15 cellular contexts compared by ENCODE assay signal in genomic region chr11:3375552-3375951, GRCh38. TPM values are rescaled to one million over a fixed set of nuclear protein-coding genes. Genes with fewer than 3 reads are reported as not detected.
A peak's percentile ranks its signal among the peaks of the same experiment; 100 is the strongest.
DNase-seq lines count a peak whose midpoint lies in the region; ATAC-seq and TF ChIP-seq lines count a peak whose summit lies in the region.
"Had no signal": no experiment of that assay in that cellular context is flagged by ENCODE, and none has a peak within 500 bp of the region (broad histone marks: within the 10 kb centered on the region; RNA-seq: fewer than 3 reads in every experiment).

No MANE protein-coding gene starts in this region.

- H3K4me1 Mint-ChIP-seq in activated naive CD4-positive, alpha-beta T cell treated with anti-CD3 and anti-CD28 coated beads for 36 hours (ENCODE audit: low read depth): peaks cover 47% of the 10 kb centered on the region
- peaks cover 32% of the 10 kb centered on the region for H3K4me1 Mint-ChIP-seq in glutamatergic neuron (ENCODE audit: low read depth, unreplicated experiment)
- peaks cover 19 to 49% of the 10 kb centered on the region in 2 donors for H3K4me1 Mint-ChIP-seq in stimulated activated naive B cell treated with anti-CD40 and anti-IgM and Interleukin-4, amounts not matched to agents 10 μg/mL and 1 μg/mL and 100 μg/mL, for 72 hours

- H3K27ac Mint-ChIP-seq in activated naive CD4-positive, alpha-beta T cell treated with anti-CD3 and anti-CD28 coated beads for 36 hours: peak overlapping the region; percentile 20
- H3K27ac Mint-ChIP-seq in glutamatergic neuron (ENCODE audit: unreplicated experiment): peak overlapping the region; percentile 79
- peak overlapping the region; percentile 88 for H3K27ac Mint-ChIP-seq in stimulated activated naive B cell treated with anti-CD40 and anti-IgM and Interleukin-4, amounts not matched to agents 10 μg/mL and 1 μg/mL and 100 μg/mL, for 72 hours
- H3K27ac Mint-ChIP-seq: activated CD8-positive, alpha-beta memory T cell treated with anti-CD3 and anti-CD28 coated beads, Interleukin-2, amount 10 ng/mL, durations not matched to agents 7 days and 5 days had no signal

- ATAC-seq in stimulated activated naive B cell treated with anti-CD40 and anti-IgM and Interleukin-4, amounts not matched to agents 10 μg/mL and 1 μg/mL and 100 μg/mL, for 72 hours (replicated peaks): no peak
- ATAC-seq: A549; activated CD8-positive, alpha-beta memory T cell treated with anti-CD3 and anti-CD28 coated beads, Interleukin-2, amount 10 ng/mL, durations not matched to agents 7 days and 5 days had no signal

- intact Hi-C loops in activated naive CD4-positive, alpha-beta T cell treated with anti-CD3 and anti-CD28 coated beads for 36 hours (cut with micrococcal nuclease): no loop called here

- H3K36me3 Mint-ChIP-seq in activated naive CD4-positive, alpha-beta T cell treated with anti-CD3 and anti-CD28 coated beads for 36 hours (ENCODE audit: low read depth): peaks cover 74% of the 10 kb centered on the region
- H3K36me3 Mint-ChIP-seq in glutamatergic neuron (ENCODE audit: unreplicated experiment): peaks cover 6% of the 10 kb centered on the region
- H3K36me3 Mint-ChIP-seq in stimulated activated naive B cell treated with anti-CD40 and anti-IgM and Interleukin-4, amounts not matched to agents 10 μg/mL and 1 μg/mL and 100 μg/mL, for 72 hours: peaks cover 51 to 62% of the 10 kb centered on the region in 2 donors

- TF ChIP-seq CTCF in glutamatergic neuron (IDR thresholded peaks at IDR 0.05; ENCODE audit: partially characterized antibody, unreplicated experiment): no peak

- no peaks in the 10 kb centered on the region for H3K27me3 Mint-ChIP-seq in activated naive CD4-positive, alpha-beta T cell treated with anti-CD3 and anti-CD28 coated beads for 36 hours (ENCODE audit: low read depth)
- H3K27me3 Mint-ChIP-seq in glutamatergic neuron (ENCODE audit: unreplicated experiment): peaks cover 4% of the 10 kb centered on the region
- H3K27me3 Mint-ChIP-seq in stimulated activated naive B cell treated with anti-CD40 and anti-IgM and Interleukin-4, amounts not matched to agents 10 μg/mL and 1 μg/mL and 100 μg/mL, for 72 hours: no peaks in the 10 kb centered on the region
- H3K27me3 Mint-ChIP-seq: activated CD8-positive, alpha-beta memory T cell treated with anti-CD3 and anti-CD28 coated beads, Interleukin-2, amount 10 ng/mL, durations not matched to agents 7 days and 5 days had no signal

- H3K4me3 Mint-ChIP-seq in activated naive CD4-positive, alpha-beta T cell treated with anti-CD3 and anti-CD28 coated beads for 36 hours: no peak overlapping the region
- peak overlapping the region; percentile 94 for H3K4me3 Mint-ChIP-seq in glutamatergic neuron (ENCODE audit: unreplicated experiment)
- no peak overlapping the region for H3K4me3 Mint-ChIP-seq in stimulated activated naive B cell treated with anti-CD40 and anti-IgM and Interleukin-4, amounts not matched to agents 10 μg/mL and 1 μg/mL and 100 μg/mL, for 72 hours
- H3K4me3 Mint-ChIP-seq: activated CD8-positive, alpha-beta memory T cell treated with anti-CD3 and anti-CD28 coated beads, Interleukin-2, amount 10 ng/mL, durations not matched to agents 7 days and 5 days had no signal

- no peak for DNase-seq in activated naive CD4-positive, alpha-beta T cell treated with anti-CD3 and anti-CD28 coated beads for 36 hours
- no peak for DNase-seq in activated naive CD4-positive, alpha-beta T cell treated with anti-CD3 and anti-CD28 coated beads, Interleukin-2, amount 50 U/mL, for 16 hours
- DNase-seq in astrocyte of the hippocampus (ENCODE audit: low read depth, low spot score) (peak; percentile 25), glutamatergic neuron (no peak), anterior cingulate cortex (lab: John Stamatoyannopoulos, UW) (no peak), NCI-H2081 (lab: John Stamatoyannopoulos, UW) (no peak), midbrain (lab: John Stamatoyannopoulos, UW) (no peak)
- no peak for DNase-seq in stimulated activated naive B cell treated with anti-CD40 and anti-IgM and Interleukin-4, amounts not matched to agents 10 μg/mL and 1 μg/mL and 100 μg/mL, for 72 hours
- DNase-seq: activated CD8-positive, alpha-beta memory T cell treated with anti-CD3 and anti-CD28 coated beads, Interleukin-2, amount 10 ng/mL, durations not matched to agents 7 days and 5 days; amniotic stem cell; effector CD8-positive, alpha-beta T cell; left ventricle myocardium inferior; NCI-H2171 treated with DMSO at 0.1 percent for 48 hours; testis had no signal

- CTCF ChIA-PET in activated naive CD4-positive, alpha-beta T cell treated with anti-CD3 and anti-CD28 coated beads for 36 hours (lab: Charles Lee): interaction anchor here (1.2 to 2.2 kb wide), 2 partner anchors 11 to 33 kb away, joined by 4 to 17 read pairs; no protein-coding TSS in a partner anchor

- peaks cover 3% of the 10 kb centered on the region for H3K9me3 Mint-ChIP-seq in activated naive CD4-positive, alpha-beta T cell treated with anti-CD3 and anti-CD28 coated beads for 36 hours
- peaks cover 10% of the 10 kb centered on the region for H3K9me3 Mint-ChIP-seq in glutamatergic neuron (ENCODE audit: unreplicated experiment)
- H3K9me3 Mint-ChIP-seq in stimulated activated naive B cell treated with anti-CD40 and anti-IgM and Interleukin-4, amounts not matched to agents 10 μg/mL and 1 μg/mL and 100 μg/mL, for 72 hours: peaks cover 0 to 2% of the 10 kb centered on the region in 2 donors

RNA-seq across cellular contexts. Expression of gene ZNF195, which starts 3.4 kb away (rescaled TPM):
- 10 to 100 TPM; 26.7 to 29.2 TPM for total RNA-seq in activated naive CD4-positive, alpha-beta T cell treated with anti-CD3 and anti-CD28 coated beads for 36 hours
- total RNA-seq in glutamatergic neuron (ENCODE audit: unreplicated experiment): 140 TPM

Comparison
In these comparisons a context has a peak if more than half of its experiments do, and no peak if none do; other contexts are left out.
1. H3K27ac Mint-ChIP-seq: peak in every context shown above with its lines; median percentile 88 in stimulated activated naive B cell treated with anti-CD40 and anti-IgM and Interleukin-4, amounts not matched to agents 10 μg/mL and 1 μg/mL and 100 μg/mL, for 72 hours; 79 in glutamatergic neuron; 20 in activated naive CD4-positive, alpha-beta T cell treated with anti-CD3 and anti-CD28 coated beads for 36 hours.